ENCODE assay signal across 22 cellular contexts in the genomic region with DNA sequence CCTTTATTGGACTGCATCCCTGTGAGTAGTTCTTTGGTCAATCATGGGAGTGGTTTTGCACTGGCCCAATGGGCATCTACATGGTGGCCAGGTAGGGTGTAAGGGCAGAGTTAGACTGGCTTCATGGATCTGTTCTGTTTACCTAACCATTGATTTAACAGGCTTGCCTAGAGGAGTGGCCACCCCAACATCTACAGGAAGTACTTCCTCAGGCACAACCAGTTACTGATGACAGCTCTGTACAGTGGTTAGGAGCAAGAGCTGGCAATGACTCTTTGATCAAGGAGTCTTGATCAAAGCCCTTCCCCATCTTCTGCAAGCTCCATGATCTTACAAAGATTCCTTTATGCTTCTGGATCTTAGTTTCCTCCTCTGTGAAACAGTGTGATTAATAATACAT.
"Had no signal": no experiment of that assay in that cellular context is flagged by ENCODE, and none has a peak within 500 bp of the region (broad histone marks: within the 10 kb centered on the region; RNA-seq: fewer than 3 reads in every experiment).

No MANE protein-coding gene starts in this region.

- H3K36me3 ChIP-seq: heart left ventricle, neutrophil, sigmoid colon had no signal

- H3K4me1 ChIP-seq: psoas muscle had no signal

- ATAC-seq: esophagus mucosa; heart left ventricle; mucosa of descending colon; naive thymus-derived CD8-positive, alpha-beta T cell; psoas muscle; stimulated activated naive B cell treated with anti-CD40 and anti-IgM and Interleukin-4, amounts not matched to agents 10 μg/mL and 1 μg/mL and 100 μg/mL, for 72 hours had no signal

- DNase-seq: effector CD4-positive, alpha-beta T cell; endodermal cell; heart left ventricle; hypothalamus; kidney glomerular epithelial cell; mucosa of descending colon; naive thymus-derived CD8-positive, alpha-beta T cell; psoas muscle; retina; sigmoid colon; stimulated activated CD4-positive, alpha-beta T cell treated with anti-CD3 and anti-CD28 coated beads, Interleukin-2, amount 100 ng/mL, for 24 hours; stimulated activated CD4-positive, alpha-beta T cell treated with anti-CD3 and anti-CD28 coated beads, Interleukin-4, amount 100 ng/mL, for 4 hours; stimulated activated naive B cell treated with anti-CD40 and anti-IgM and Interleukin-4, amounts not matched to agents 10 μg/mL and 1 μg/mL and 100 μg/mL, for 72 hours had no signal

- H3K4me3 ChIP-seq: coronary artery, heart left ventricle, mucosa of descending colon, psoas muscle, sigmoid colon, skin epidermis had no signal

- FAIRE-seq: endothelial cell of umbilical vein, frontal cortex, islet of Langerhans, urothelium cell line had no signal

- H3K27me3 ChIP-seq: sigmoid colon had no signal

- H3K27me3 Mint-ChIP-seq: type B pancreatic cell had no signal

- H3K27ac ChIP-seq: coronary artery, heart left ventricle, neutrophil, psoas muscle had no signal

- H3K36me3 Mint-ChIP-seq: stimulated activated naive B cell treated with anti-CD40 and anti-IgM and Interleukin-4, amounts not matched to agents 10 μg/mL and 1 μg/mL and 100 μg/mL, for 72 hours; type B pancreatic cell had no signal

- H3K27ac Mint-ChIP-seq: endodermal cell; stimulated activated naive B cell treated with anti-CD40 and anti-IgM and Interleukin-4, amounts not matched to agents 10 μg/mL and 1 μg/mL and 100 μg/mL, for 72 hours; type B pancreatic cell had no signal

- H3K4me3 Mint-ChIP-seq: endodermal cell; naive thymus-derived CD8-positive, alpha-beta T cell; stimulated activated naive B cell treated with anti-CD40 and anti-IgM and Interleukin-4, amounts not matched to agents 10 μg/mL and 1 μg/mL and 100 μg/mL, for 72 hours; type B pancreatic cell had no signal

- H3K9me3 ChIP-seq: mucosa of descending colon, neutrophil, sigmoid colon had no signal

- H3K9me3 Mint-ChIP-seq: type B pancreatic cell had no signal
